Comparison of ENCODE assay signal across 10 cellular contexts in genomic region chr14:97459180-97459579, GRCh38.
A peak's percentile ranks its signal among the peaks of the same experiment; 100 is the strongest.
DNase-seq lines count a peak whose midpoint lies in the region; ATAC-seq and TF ChIP-seq lines count a peak whose summit lies in the region.
"Had no signal": no experiment of that assay in that cellular context is flagged by ENCODE, and none has a peak within 500 bp of the region (broad histone marks: within the 10 kb centered on the region; RNA-seq: fewer than 3 reads in every experiment).

No MANE protein-coding gene starts in this region.

- peak overlapping the region; percentile 98 to 100 for H3K27ac Mint-ChIP-seq in activated naive CD4-positive, alpha-beta T cell treated with anti-CD3 and anti-CD28 coated beads, Interleukin-2, amount 50 U/mL, for 72 hours

- intact Hi-C loops in upper lobe of right lung (cut with DNase I) = no loop called here

- H3K36me3 ChIP-seq in mucosa of stomach (ENCODE audit: control insufficient read depth, insufficient read depth, low read length) (no peaks in the 10 kb centered on the region), upper lobe of right lung (no peaks in the 10 kb centered on the region)
- H3K36me3 ChIP-seq: adrenal gland had no signal

- no peak for TF ChIP-seq CTCF in upper lobe of right lung (IDR thresholded peaks at IDR 0.05)

- H3K9me3 ChIP-seq in mucosa of stomach (ENCODE audit: control insufficient read depth, low read length) (no peaks in the 10 kb centered on the region), upper lobe of right lung (no peaks in the 10 kb centered on the region)
- H3K9me3 ChIP-seq: adrenal gland had no signal

- H3K27me3 ChIP-seq in mucosa of stomach (ENCODE audit: control insufficient read depth, insufficient read depth, low read length) (no peaks in the 10 kb centered on the region), upper lobe of right lung (peaks cover 15% of the 10 kb centered on the region)
- H3K27me3 ChIP-seq: adrenal gland had no signal

- H3K4me1 ChIP-seq in mucosa of stomach (ENCODE audit: control insufficient read depth, insufficient read depth, low read length) (peaks cover 4% of the 10 kb centered on the region), upper lobe of right lung (no peaks in the 10 kb centered on the region)
- H3K4me1 ChIP-seq: adrenal gland had no signal

- peak in 2 of 3 donors; percentile 23 to 26 for DNase-seq in stimulated activated CD4-positive, alpha-beta T cell treated with anti-CD3 and anti-CD28 coated beads, Interleukin-12 subunit alpha, Interleukin-12 subunit beta, amount 100 ng/mL, for 48 hours (ENCODE audit: low read depth in 2 of 3, low spot score in 1 of 3)
- DNase-seq in stimulated activated CD4-positive, alpha-beta T cell treated with anti-CD3 and anti-CD28 coated beads, Interleukin-2, amount 100 ng/mL, for 24 hours = no peak
- DNase-seq in activated naive CD4-positive, alpha-beta T cell treated with anti-CD3 and anti-CD28 coated beads, Interleukin-2, amount 50 U/mL, for 72 hours (ENCODE audit: low spot score in 2 of 2) = no peak
- DNase-seq in upper lobe of right lung = no peak
- DNase-seq in NCI-H526 treated with DMSO at 0.1 percent for 48 hours (lab: John Stamatoyannopoulos, UW) = no peak
- no peak for DNase-seq in NCI-H446 treated with DMSO at 0.1 percent for 48 hours (lab: John Stamatoyannopoulos, UW)
- DNase-seq: NCI-H187 had no signal

- peak overlapping the region; percentile 5 for H3K9ac ChIP-seq in mucosa of stomach (ENCODE audit: low read length)

- no peak overlapping the region for H3K27ac ChIP-seq in upper lobe of right lung
- H3K27ac ChIP-seq: adrenal gland had no signal

- peaks cover 57 to 75% of the 10 kb centered on the region in 2 donors for H3K36me3 Mint-ChIP-seq in activated naive CD4-positive, alpha-beta T cell treated with anti-CD3 and anti-CD28 coated beads, Interleukin-2, amount 50 U/mL, for 72 hours

- no peak overlapping the region for H3K4me3 ChIP-seq in mucosa of stomach (ENCODE audit: low read length)
- peak overlapping the region; percentile 34 for H3K4me3 ChIP-seq in upper lobe of right lung

- H3K9me3 Mint-ChIP-seq in activated naive CD4-positive, alpha-beta T cell treated with anti-CD3 and anti-CD28 coated beads, Interleukin-2, amount 50 U/mL, for 72 hours = peaks cover 14 to 16% of the 10 kb centered on the region in 2 donors

- peak; percentile 29 to 33 for ATAC-seq in activated naive CD4-positive, alpha-beta T cell treated with anti-CD3 and anti-CD28 coated beads, Interleukin-2, amount 50 U/mL, for 72 hours
- no peak for ATAC-seq in upper lobe of right lung
- ATAC-seq in GM18858 (IDR thresholded peaks at IDR 0.05; ENCODE audit: unreplicated experiment) = no peak

Comparison
In these comparisons a context has a peak if more than half of its experiments do, and no peak if none do; other contexts are left out.
1. DNase-seq: peak in stimulated activated CD4-positive, alpha-beta T cell treated with anti-CD3 and anti-CD28 coated beads, Interleukin-12 subunit alpha, Interleukin-12 subunit beta, amount 100 ng/mL, for 48 hours (2 of 3); none in stimulated activated CD4-positive, alpha-beta T cell treated with anti-CD3 and anti-CD28 coated beads, Interleukin-2, amount 100 ng/mL, for 24 hours (0 of 2), activated naive CD4-positive, alpha-beta T cell treated with anti-CD3 and anti-CD28 coated beads, Interleukin-2, amount 50 U/mL, for 72 hours (0 of 2), upper lobe of right lung (single experiment), NCI-H526 treated with DMSO at 0.1 percent for 48 hours (single experiment) and NCI-H446 treated with DMSO at 0.1 percent for 48 hours (single experiment).
2. ATAC-seq: peak in activated naive CD4-positive, alpha-beta T cell treated with anti-CD3 and anti-CD28 coated beads, Interleukin-2, amount 50 U/mL, for 72 hours (2 of 2); none in upper lobe of right lung (single experiment) and GM18858 (single experiment).